In genomic region chr6:161257778-161258457, GRCh38 we compare ENCODE assay signal across 13 cellular contexts. TPM values are rescaled to one million over a fixed set of nuclear protein-coding genes. Genes with fewer than 3 reads are reported as not detected.
DNase-seq lines count a peak whose midpoint lies in the region; ATAC-seq and TF ChIP-seq lines count a peak whose summit lies in the region.
"Had no signal": no experiment of that assay in that cellular context is flagged by ENCODE, and none has a peak within 500 bp of the region (broad histone marks: within the 10 kb centered on the region; RNA-seq: fewer than 3 reads in every experiment).

No MANE protein-coding gene starts in this region.

- no peaks in the 10 kb centered on the region for H4K20me1 ChIP-seq in Karpas-422 (ENCODE audit: insufficient read depth, low read depth, low read length)

- no peaks in the 10 kb centered on the region for H3K9me3 Mint-ChIP-seq in nephron
- H3K9me3 Mint-ChIP-seq: activated CD8-positive, alpha-beta T cell treated with anti-CD3 and anti-CD28 coated beads for 36 hours; central memory CD8-positive, alpha-beta T cell had no signal

- ATAC-seq in GM18519 (IDR thresholded peaks at IDR 0.05; ENCODE audit: low FRiP score, unreplicated experiment): no peak
- ATAC-seq: activated CD8-positive, alpha-beta T cell treated with anti-CD3 and anti-CD28 coated beads for 36 hours had no signal

- H3K36me3 ChIP-seq in Karpas-422 (ENCODE audit: insufficient read depth, low read length): no peaks in the 10 kb centered on the region
- H3K36me3 ChIP-seq: ovary had no signal

- no peak overlapping the region for H3K4me2 ChIP-seq in Karpas-422 (ENCODE audit: low read depth, low read length, poor library complexity, severe bottlenecking)

- no peaks in the 10 kb centered on the region for H3K4me1 ChIP-seq in Karpas-422 (ENCODE audit: low read length)

- H3K4me1 Mint-ChIP-seq in nephron: peaks cover 28% of the 10 kb centered on the region

- no peaks in the 10 kb centered on the region for H3K79me2 ChIP-seq in Karpas-422 (ENCODE audit: low read length)

- H3K4me3 Mint-ChIP-seq in nephron: peak overlapping the region in 2 of 3 experiments; percentile 15 to 31
- H3K4me3 Mint-ChIP-seq: activated CD8-positive, alpha-beta T cell treated with anti-CD3 and anti-CD28 coated beads for 36 hours; central memory CD8-positive, alpha-beta T cell had no signal

- DNase-seq in AG08395 (ENCODE audit: low spot score) (peak; percentile 78), M059J (ENCODE audit: low read depth) (peak; percentile 99), choroid plexus epithelial cell (ENCODE audit: low read depth) (peak; percentile 90), GF-D8 (lab: John Stamatoyannopoulos, UW) (no peak), Karpas-422 (no peak), OCI-M2 (lab: John Stamatoyannopoulos, UW; ENCODE audit: unreplicated experiment) (no peak)
- DNase-seq: activated CD8-positive, alpha-beta T cell treated with anti-CD3 and anti-CD28 coated beads for 36 hours; NCI-H2107; ovary had no signal

- H3K4me3 ChIP-seq in choroid plexus epithelial cell (ENCODE audit: low read depth, low read length) (peak overlapping the region; percentile 17), Karpas-422 (ENCODE audit: low read length) (no peak overlapping the region)
- H3K4me3 ChIP-seq: ovary had no signal

- H3K27me3 ChIP-seq in Karpas-422 (ENCODE audit: low read length): no peaks in the 10 kb centered on the region
- H3K27me3 ChIP-seq: ovary had no signal

- no peak for TF ChIP-seq CTCF in choroid plexus epithelial cell (conservative IDR thresholded peaks at IDR 0.05; ENCODE audit: low read depth, low read length)
- TF ChIP-seq CTCF in nephron (IDR thresholded peaks at IDR 0.05; ENCODE audit: unreplicated experiment in 3 of 3): no peak

- no peaks in the 10 kb centered on the region for H3K9me3 ChIP-seq in Karpas-422 (ENCODE audit: low read length)
- H3K9me3 ChIP-seq: ovary had no signal

- no peak overlapping the region for H3K27ac ChIP-seq in Karpas-422 (ENCODE audit: low read length)
- H3K27ac ChIP-seq: HL-60, ovary had no signal

- H3K27ac Mint-ChIP-seq in nephron: peak overlapping the region in 2 of 3 experiments; percentile 82 to 93
- H3K27ac Mint-ChIP-seq: activated CD8-positive, alpha-beta T cell treated with anti-CD3 and anti-CD28 coated beads for 36 hours had no signal

- H3K9ac ChIP-seq in Karpas-422 (ENCODE audit: low read length): no peak overlapping the region

- H3K27me3 Mint-ChIP-seq in nephron (ENCODE audit: low read depth): no peaks in the 10 kb centered on the region
- H3K27me3 Mint-ChIP-seq: activated CD8-positive, alpha-beta T cell treated with anti-CD3 and anti-CD28 coated beads for 36 hours; central memory CD8-positive, alpha-beta T cell had no signal

- peaks cover 50% of the 10 kb centered on the region for H3K36me3 Mint-ChIP-seq in nephron (ENCODE audit: low read depth)

- no peaks in the 10 kb centered on the region for H3K9me2 ChIP-seq in Karpas-422 (replicated peaks; ENCODE audit: insufficient read depth, low read length)

- no peak overlapping the region for H2AFZ ChIP-seq in Karpas-422 (ENCODE audit: low read length)

RNA-seq across cellular contexts. Expression of gene AGPAT4, which starts 15.9 kb away (rescaled TPM):
- 12.0 and 20.5 TPM in 2 replicates for total RNA-seq in M059J (2014; rRNA removed; shearing (Covaris generic))
- total RNA-seq in Karpas-422 (2014; rRNA removed; shearing (Covaris generic); ENCODE audit: low replicate concordance): 2.1 and 6.2 TPM in 2 replicates

Comparison
In these comparisons a context has a peak if more than half of its experiments do, and no peak if none do; other contexts are left out.
1. DNase-seq: peak in AG08395 (single experiment), M059J (single experiment) and choroid plexus epithelial cell (single experiment); none in GF-D8 (single experiment), Karpas-422 (single experiment) and OCI-M2 (single experiment).